In the genomic region with DNA sequence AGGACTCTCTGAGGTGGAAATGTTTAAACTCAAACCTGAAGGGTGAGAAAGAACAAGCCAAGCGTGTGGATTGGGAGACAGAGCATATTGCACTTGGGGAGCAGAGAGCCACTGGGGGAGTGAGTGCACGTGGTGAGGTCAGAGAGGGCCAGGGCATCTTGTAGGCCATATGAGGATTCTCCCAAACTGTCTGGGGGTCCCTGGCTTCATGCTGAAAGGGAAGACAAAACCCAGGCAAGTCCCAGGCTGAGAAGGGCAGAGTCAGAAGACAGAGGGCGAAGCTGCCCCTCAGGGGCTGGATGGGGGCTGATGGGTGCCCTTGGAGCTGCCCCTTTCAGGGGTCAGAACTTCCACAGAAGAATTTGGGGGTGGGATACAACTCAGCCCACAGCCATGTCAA, we compare ENCODE assay signal across 2 cellular contexts.
A peak's percentile ranks its signal among the peaks of the same experiment; 100 is the strongest.
TF ChIP-seq lines count a peak whose summit lies in the region.

No MANE protein-coding gene starts in this region.

TF ChIP-seq in A549, 52 proteins besides CTCF, POLR2A, EP300 and RAD21:
- 0 out of 2 replicates have a peak, but pooled peaks have one; percentile 49 for TF ChIP-seq FOSB (CRISPR knock-in tag; IDR thresholded peaks at IDR 0.05)
- TF ChIP-seq FOXS1 (CRISPR knock-in tag; IDR thresholded peaks at IDR 0.05), result no peak
- TF ChIP-seq CBX2 (IDR thresholded peaks at IDR 0.05; ENCODE audit: borderline replicate concordance, low read depth), result no peak
- TF ChIP-seq HOXB5 (CRISPR knock-in tag; IDR thresholded peaks at IDR 0.05), result 0 out of 2 replicates have a peak, but pooled peaks have one; percentile 13
- no peak for TF ChIP-seq POLR2AphosphoS2 (conservative IDR thresholded peaks at IDR 0.05; ENCODE audit: low read length)
- 0 out of 2 replicates have a peak, but pooled peaks have one; percentile 11 for TF ChIP-seq TFCP2L1 (CRISPR knock-in tag; IDR thresholded peaks at IDR 0.05)
- peak; percentile 40; the same call in 1 of the 2 replicates for TF ChIP-seq NPAS2 (CRISPR knock-in tag; IDR thresholded peaks at IDR 0.05; ENCODE audit: borderline replicate concordance)
- TF ChIP-seq ESRRA (IDR thresholded peaks at IDR 0.05; ENCODE audit: borderline replicate concordance, low read length), result no peak
- no peak for TF ChIP-seq RARB (CRISPR knock-in tag; IDR thresholded peaks at IDR 0.05)
- TF ChIP-seq HMGXB4 (CRISPR knock-in tag; IDR thresholded peaks at IDR 0.05; ENCODE audit: borderline replicate concordance), result 0 out of 2 replicates have a peak, but pooled peaks have one; percentile 11

TF ChIP-seq in endothelial cell of umbilical vein, 7 proteins besides CTCF, POLR2A, EP300 and RAD21:
- no peak for TF ChIP-seq GATA2 (IDR thresholded peaks at IDR 0.05; ENCODE audit: insufficient read depth, insufficient read length, low read depth, low read length)
- TF ChIP-seq EZH2 (IDR thresholded peaks at IDR 0.05; ENCODE audit: borderline replicate concordance, low read depth, low read length, severe bottlenecking), result no peak
- TF ChIP-seq FOS (IDR thresholded peaks at IDR 0.05; ENCODE audit: borderline replicate concordance, insufficient read depth, low read length), result no peak
